Comparison of ENCODE assay signal across 28 cellular contexts in genomic region chr14:98916036-98916435, GRCh38.
"Had no signal": no experiment of that assay in that cellular context is flagged by ENCODE, and none has a peak within 500 bp of the region (broad histone marks: within the 10 kb centered on the region; RNA-seq: fewer than 3 reads in every experiment).

No MANE protein-coding gene starts in this region.

- H3K4me2 ChIP-seq: hepatocyte, smooth muscle cell had no signal

- ATAC-seq: natural killer cell; right lobe of liver; stimulated activated naive B cell treated with anti-CD40 and anti-IgM and Interleukin-4, amounts not matched to agents 10 μg/mL and 1 μg/mL and 100 μg/mL, for 72 hours; stimulated activated naive CD8-positive, alpha-beta T cell treated with anti-CD3 and anti-CD28 coated beads, Interleukin-15, Interleukin-2, amounts not matched to agents 100 U/mL and 50 U/mL, for 24 hours had no signal

- H3K4me1 ChIP-seq: left ventricle myocardium inferior, parathyroid adenoma, right atrium auricular region, right lobe of liver, thyroid gland, upper lobe of left lung, vagina had no signal

- H2AFZ ChIP-seq: hepatocyte, parathyroid adenoma had no signal

- H3K79me2 ChIP-seq: hepatocyte, parathyroid adenoma had no signal

- H3K4me3 ChIP-seq: hepatocyte, left ventricle myocardium inferior, lung, right atrium auricular region, right lobe of liver, smooth muscle cell, stomach, testis, thyroid gland, transverse colon, upper lobe of left lung, vagina had no signal

- H3K36me3 ChIP-seq: left ventricle myocardium inferior, neutrophil, right atrium auricular region, right lobe of liver, stomach, thyroid gland, transverse colon, upper lobe of left lung, vagina had no signal

- H3K4me1 Mint-ChIP-seq: naive B cell; stimulated activated naive B cell treated with anti-CD40 and anti-IgM and Interleukin-4, amounts not matched to agents 10 μg/mL and 1 μg/mL and 100 μg/mL, for 72 hours had no signal

- H3K27me3 ChIP-seq: hepatocyte, neutrophil, right atrium auricular region, right lobe of liver, stomach, testis, thyroid gland, transverse colon, upper lobe of left lung, vagina had no signal

- H3K27ac Mint-ChIP-seq: mesothelial cell of epicardium; naive B cell; natural killer cell; progenitor cell of endocrine pancreas; stimulated activated naive B cell treated with anti-CD40 and anti-IgM and Interleukin-4, amounts not matched to agents 10 μg/mL and 1 μg/mL and 100 μg/mL, for 72 hours had no signal

- H3K27ac ChIP-seq: hepatocyte, left ventricle myocardium inferior, neutrophil, parathyroid adenoma, right atrium auricular region, right lobe of liver, stomach, testis, thyroid gland, transverse colon, upper lobe of left lung, vagina had no signal

- H3K9me3 ChIP-seq: left ventricle myocardium inferior, neutrophil, right atrium auricular region, right lobe of liver, stomach, testis, thyroid gland, transverse colon, upper lobe of left lung, vagina had no signal

- H3K36me3 Mint-ChIP-seq: mesothelial cell of epicardium; natural killer cell; stimulated activated naive B cell treated with anti-CD40 and anti-IgM and Interleukin-4, amounts not matched to agents 10 μg/mL and 1 μg/mL and 100 μg/mL, for 72 hours had no signal

- DNase-seq: islet precursor cell; left ventricle myocardium inferior; mesendoderm; naive B cell; natural killer cell; nephron progenitor cell; occipital lobe; right lobe of liver; stimulated activated CD4-positive, alpha-beta T cell treated with anti-CD3 and anti-CD28 coated beads, Interleukin-1b, Interleukin-23, amount 100 ng/mL, for 48 hours; stimulated activated CD4-positive, alpha-beta T cell treated with anti-CD3 and anti-CD28 coated beads, Interleukin-2, amount 100 ng/mL, for 48 hours; stimulated activated CD4-positive, alpha-beta T cell treated with anti-CD3 and anti-CD28 coated beads, Interleukin-4, amount 100 ng/mL, for 4 hours; stimulated activated CD8-positive, alpha-beta memory T cell treated with anti-CD3 and anti-CD28 coated beads, Interleukin-4, amount 100 ng/mL, for 48 hours; stimulated activated naive B cell treated with anti-CD40 and anti-IgM and Interleukin-4, amounts not matched to agents 10 μg/mL and 1 μg/mL and 100 μg/mL, for 72 hours; stimulated activated naive CD8-positive, alpha-beta T cell treated with anti-CD3 and anti-CD28 coated beads, Interleukin-15, Interleukin-2, amounts not matched to agents 100 U/mL and 50 U/mL, for 24 hours; stomach; testis; thyroid gland; transverse colon; upper lobe of left lung had no signal

- H3K9ac ChIP-seq: parathyroid adenoma had no signal

- H3K4me3 Mint-ChIP-seq: mesothelial cell of epicardium; naive B cell; natural killer cell; nephron progenitor cell; stimulated activated naive B cell treated with anti-CD40 and anti-IgM and Interleukin-4, amounts not matched to agents 10 μg/mL and 1 μg/mL and 100 μg/mL, for 72 hours had no signal

- H3K9me3 Mint-ChIP-seq: mesothelial cell of epicardium, natural killer cell, nephron progenitor cell had no signal
